19 cellular contexts compared by ENCODE assay signal in the genomic region with DNA sequence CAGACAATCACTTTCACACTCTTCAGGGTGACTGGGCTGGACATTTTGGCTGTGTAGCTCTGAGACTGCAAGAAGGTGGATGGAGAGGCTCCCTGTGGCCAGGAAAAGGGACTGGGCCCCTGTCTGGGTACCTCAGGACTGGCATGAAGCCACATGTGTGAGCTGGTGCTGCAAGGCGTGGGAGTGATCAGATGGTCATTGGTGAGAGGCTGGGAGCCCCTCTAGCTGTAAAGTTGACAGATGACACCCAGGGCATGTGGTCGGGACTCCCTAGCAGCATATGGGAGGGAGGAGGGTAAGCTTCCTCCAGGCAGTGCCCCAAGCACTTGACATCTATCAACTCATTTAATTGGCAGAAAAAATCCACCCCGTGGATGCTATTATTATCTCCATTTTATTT. TPM values are rescaled to one million over a fixed set of nuclear protein-coding genes. Genes with fewer than 3 reads are reported as not detected.
DNase-seq lines count a peak whose midpoint lies in the region; TF ChIP-seq lines count a peak whose summit lies in the region.
"Had no signal": no experiment of that assay in that cellular context is flagged by ENCODE, and none has a peak within 500 bp of the region (broad histone marks: within the 10 kb centered on the region; RNA-seq: fewer than 3 reads in every experiment).

No MANE protein-coding gene starts in this region.

- H3K36me3 ChIP-seq in Caco-2 (ENCODE audit: control insufficient read depth, insufficient read depth, low read length), result no peaks in the 10 kb centered on the region
- H3K36me3 ChIP-seq in WERI-Rb-1, result no peaks in the 10 kb centered on the region

- peaks cover 7% of the 10 kb centered on the region for H3K36me3 Mint-ChIP-seq in glutamatergic neuron (ENCODE audit: unreplicated experiment)
- no peaks in the 10 kb centered on the region for H3K36me3 Mint-ChIP-seq in Caco-2 (ENCODE audit: insufficient read depth, unreplicated experiment)
- H3K36me3 Mint-ChIP-seq: CD14-positive monocyte; CD8-positive, alpha-beta T cell had no signal

- no peaks in the 10 kb centered on the region for H3K27me3 ChIP-seq in Caco-2 (replicated peaks; ENCODE audit: control insufficient read depth, insufficient read depth, low read length)
- no peaks in the 10 kb centered on the region for H3K27me3 ChIP-seq in WERI-Rb-1 (ENCODE audit: insufficient read depth, low read depth, severe bottlenecking)

- peaks cover 8% of the 10 kb centered on the region; the same call in 1 of the 2 replicates for H3K4me1 ChIP-seq in Caco-2

- POLR2A ChIA-PET in Caco-2 (lab: Charles Lee), result no interaction called here

- CTCF ChIA-PET in Caco-2 (lab: Charles Lee), result no interaction called here

- TF ChIP-seq CTCF in glutamatergic neuron (IDR thresholded peaks at IDR 0.05; ENCODE audit: partially characterized antibody, unreplicated experiment), result no peak
- no peak for TF ChIP-seq CTCF in Caco-2 (IDR thresholded peaks at IDR 0.05; ENCODE audit: insufficient read depth in 1 of 2, low read depth in 1 of 2, low read length in 1 of 2, severe bottlenecking in 1 of 2, unreplicated experiment in 1 of 2)
- no peak for TF ChIP-seq CTCF in WERI-Rb-1 (IDR thresholded peaks at IDR 0.05; ENCODE audit: low read depth, low read length)

- no TSS peak for BruUV-seq in Caco-2 (replicated peaks; lab: Mats Ljungman, UMichigan)

- H3K27me3 Mint-ChIP-seq in glutamatergic neuron (ENCODE audit: unreplicated experiment), result peaks cover 5% of the 10 kb centered on the region
- no peaks in the 10 kb centered on the region for H3K27me3 Mint-ChIP-seq in Caco-2 (ENCODE audit: insufficient read depth, unreplicated experiment)

- no peaks in the 10 kb centered on the region for H3K4me1 Mint-ChIP-seq in glutamatergic neuron (ENCODE audit: low read depth, unreplicated experiment)
- H3K4me1 Mint-ChIP-seq in Caco-2 (ENCODE audit: low read depth, unreplicated experiment), result no peaks in the 10 kb centered on the region
- H3K4me1 Mint-ChIP-seq: CD14-positive monocyte had no signal

- no peak overlapping the region for H3K4me3 ChIP-seq in Caco-2 (ENCODE audit: low read depth, low read length)
- H3K4me3 ChIP-seq in WERI-Rb-1 (ENCODE audit: low read depth, low read length), result no peak overlapping the region

- H3K9me3 Mint-ChIP-seq in glutamatergic neuron (ENCODE audit: unreplicated experiment) (peaks cover 2% of the 10 kb centered on the region), Caco-2 (ENCODE audit: unreplicated experiment) (peaks cover 21% of the 10 kb centered on the region)
- H3K9me3 Mint-ChIP-seq: CD8-positive, alpha-beta T cell had no signal

- peak; percentile 19 for DNase-seq in NCI-H82 (lab: John Stamatoyannopoulos, UW)
- DNase-seq in NCI-H82 treated with DMSO at 0.1 percent for 48 hours (lab: John Stamatoyannopoulos, UW; ENCODE audit: unreplicated experiment), result no peak
- peak; percentile 26 for DNase-seq in HuH-7.5 (ENCODE audit: low spot score)
- DNase-seq in glutamatergic neuron, result no peak
- DNase-seq in globus pallidus (ENCODE audit: low spot score), result no peak
- no peak for DNase-seq in activated T-cell treated with anti-CD3 and anti-CD28 coated beads, Interleukin-2, amount 50 U/mL, for 1 hour
- no peak for DNase-seq in Caco-2
- no peak for DNase-seq in WERI-Rb-1
- DNase-seq: CD8-positive, alpha-beta T cell; DMS153; DMS79 treated with DMSO at 0.1 percent for 48 hours; GDM1; HCEC 1CT; IMR-90 had no signal

- intact Hi-C loops in Caco-2 (cut with micrococcal nuclease; ENCODE audit: unreplicated experiment), result no loop called here

- H3K9me3 ChIP-seq in Caco-2 (no peaks in the 10 kb centered on the region; the same call in 1 of the 2 replicates), WERI-Rb-1 (ENCODE audit: severe bottlenecking) (no peaks in the 10 kb centered on the region)

- H3K4me3 Mint-ChIP-seq in glutamatergic neuron (ENCODE audit: unreplicated experiment) (no peak overlapping the region), Caco-2 (ENCODE audit: unreplicated experiment) (no peak overlapping the region)
- H3K4me3 Mint-ChIP-seq: CD14-positive monocyte; CD8-positive, alpha-beta T cell had no signal

- H3K27ac ChIP-seq in WERI-Rb-1, result no peak overlapping the region
- H3K27ac ChIP-seq: 22Rv1, HL-60 had no signal

- H3K27ac Mint-ChIP-seq in glutamatergic neuron (ENCODE audit: unreplicated experiment), result peak overlapping the region; percentile 66
- H3K27ac Mint-ChIP-seq in Caco-2 (ENCODE audit: unreplicated experiment), result no peak overlapping the region
- H3K27ac Mint-ChIP-seq: CD14-positive monocyte; CD8-positive, alpha-beta T cell had no signal

RNA-seq across cellular contexts. Expression of gene CABP2, which starts 18.9 kb away (rescaled TPM):
- total RNA-seq in glutamatergic neuron (ENCODE audit: unreplicated experiment) (not detected), Caco-2 (2022) (not detected in 2 replicates)
- total RNA-seq: A673; CD8-positive, alpha-beta T cell; H4; IMR-90 had no signal

RNA-seq across cellular contexts. Expression of gene CDK2AP2, which starts 34.2 kb away (rescaled TPM):
- 21.9 TPM for total RNA-seq in glutamatergic neuron (ENCODE audit: unreplicated experiment)
- total RNA-seq in Caco-2 (2022), result 96.1 and 99.4 TPM in 2 replicates

RNA-seq across cellular contexts. Expression of gene PITPNM1, which starts 37.0 kb away (rescaled TPM):
- total RNA-seq in glutamatergic neuron (ENCODE audit: unreplicated experiment), result 25.6 TPM
- total RNA-seq in Caco-2 (2022), result 65.0 and 78.3 TPM in 2 replicates

RNA-seq across cellular contexts. Expression of gene GSTP1, which starts 41.4 kb away (rescaled TPM):
- 712 TPM for total RNA-seq in glutamatergic neuron (ENCODE audit: unreplicated experiment)
- total RNA-seq in Caco-2 (2022), result 1,799 and 1,911 TPM in 2 replicates

RNA-seq across cellular contexts. Expression of gene AIP, which starts 59.3 kb away (rescaled TPM):
- total RNA-seq in glutamatergic neuron (ENCODE audit: unreplicated experiment) (43.0 TPM), Caco-2 (2022) (110 and 112 TPM in 2 replicates)

Comparison
In these comparisons a context has a peak if more than half of its experiments do, and no peak if none do; other contexts are left out.
1. DNase-seq: peak in NCI-H82 (single experiment) and HuH-7.5 (single experiment); none in NCI-H82 treated with DMSO at 0.1 percent for 48 hours (single experiment), glutamatergic neuron (single experiment), globus pallidus (single experiment), activated T-cell treated with anti-CD3 and anti-CD28 coated beads, Interleukin-2, amount 50 U/mL, for 1 hour (single experiment), Caco-2 (0 of 2) and WERI-Rb-1 (single experiment).